Comparison of ENCODE assay signal across 22 cellular contexts in the genomic region with DNA sequence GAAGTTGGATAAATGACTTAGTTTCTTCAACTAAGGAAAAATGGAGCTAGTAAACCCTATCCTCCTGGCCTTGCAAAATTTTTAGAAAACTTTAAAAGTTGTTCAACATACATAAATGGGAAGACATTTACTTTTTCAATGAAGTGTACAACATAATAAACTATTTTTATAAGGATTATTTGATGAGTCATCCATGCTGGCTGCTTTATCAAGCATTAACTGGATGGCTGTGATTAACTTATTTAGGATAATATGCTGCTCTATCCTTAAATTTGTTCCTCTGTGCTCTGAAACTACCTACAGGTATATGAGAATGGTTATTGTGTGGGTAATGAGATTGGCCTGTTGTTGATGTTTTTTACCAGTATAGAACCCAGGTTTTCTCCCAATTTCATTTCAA. TPM values are rescaled to one million over a fixed set of nuclear protein-coding genes. Genes with fewer than 3 reads are reported as not detected.
"Had no signal": no experiment of that assay in that cellular context is flagged by ENCODE, and none has a peak within 500 bp of the region (broad histone marks: within the 10 kb centered on the region; RNA-seq: fewer than 3 reads in every experiment).

No MANE protein-coding gene starts in this region.

- H3K9ac ChIP-seq: SK-N-SH had no signal

- H3K27ac ChIP-seq: RWPE1 had no signal

- H3K36me3 ChIP-seq: MG63 had no signal

- H3K4me2 ChIP-seq: SK-N-SH had no signal

- H3K4me3 ChIP-seq: MG63 had no signal

- H3K9me3 ChIP-seq: MG63, SK-N-SH had no signal

- ATAC-seq: Panc1 had no signal

- DNase-seq: Karpas-422, KG1, MG63, NCI-H1092, NCI-H1105 treated with DMSO at 0.1 percent for 48 hours, NCI-H1417 treated with DMSO at 0.1 percent for 48 hours, NCI-H146, NCI-H1694 treated with DMSO at 0.1 percent for 48 hours, NCI-H1930, NCI-H2081, NCI-H2107, NCI-H2227 treated with DMSO at 0.1 percent for 48 hours, NCI-H524, NCI-H526 treated with DMSO at 0.1 percent for 48 hours, NCI-H748 treated with DMSO at 0.1 percent for 48 hours, SHP77, SK-N-SH had no signal

RNA-seq across cellular contexts. Expression of gene DYTN, which starts 21.3 kb away (rescaled TPM):
- total RNA-seq: HT1080, NCI-H460, SK-MEL-5 had no signal
- polyA plus RNA-seq: SK-N-SH had no signal

RNA-seq across cellular contexts. Expression of gene FAM237A, which starts 54.6 kb away (rescaled TPM):
- total RNA-seq: HT1080, NCI-H460, SK-MEL-5 had no signal
- polyA plus RNA-seq: SK-N-SH had no signal
